Comparison of ENCODE assay signal across 12 cellular contexts in genomic region chr12:123491481-123491880, GRCh38. TPM values are rescaled to one million over a fixed set of nuclear protein-coding genes. Genes with fewer than 3 reads are reported as not detected.
A peak's percentile ranks its signal among the peaks of the same experiment; 100 is the strongest.
DNase-seq lines count a peak whose midpoint lies in the region; ATAC-seq and TF ChIP-seq lines count a peak whose summit lies in the region.
"Had no signal": no experiment of that assay in that cellular context is flagged by ENCODE, and none has a peak within 500 bp of the region (broad histone marks: within the 10 kb centered on the region; RNA-seq: fewer than 3 reads in every experiment).

No MANE protein-coding gene starts in this region.

- H3K4me3 Mint-ChIP-seq in HFFc6: no peak overlapping the region
- H3K4me3 Mint-ChIP-seq: CD4-positive, CD25-positive, alpha-beta regulatory T cell had no signal

- H2AFZ ChIP-seq in neuronal stem cell (ENCODE audit: low read length) (no peak overlapping the region), PC-9 (no peak overlapping the region)

- POLR2A ChIA-PET in RWPE1 (lab: Yijun Ruan, JAX; ENCODE audit: low non-redundant PET): no interaction called here
- POLR2A ChIA-PET in PC-9 (lab: Charles Lee; ENCODE audit: unreplicated experiment): no interaction called here

- H3K27me3 ChIP-seq in heart right ventricle (no peaks in the 10 kb centered on the region), right cardiac atrium (ENCODE audit: control insufficient read depth, insufficient read depth) (no peaks in the 10 kb centered on the region), neuronal stem cell (ENCODE audit: control insufficient read depth in 3 of 3, insufficient read depth in 3 of 3, low read depth in 1 of 3, low read length in 3 of 3) (no peaks in the 10 kb centered on the region), skeletal muscle tissue (ENCODE audit: control insufficient read depth in 3 of 3, insufficient read depth in 3 of 3, low read length in 3 of 3) (no peaks in the 10 kb centered on the region), PC-9 (ENCODE audit: insufficient read depth, low read depth) (no peaks in the 10 kb centered on the region), H7 (ENCODE audit: control insufficient read depth, insufficient read depth, low read length) (no peaks in the 10 kb centered on the region)

- CTCF ChIA-PET in RWPE1 (lab: Yijun Ruan, JAX): no interaction called here
- CTCF ChIA-PET in PC-9 (lab: Charles Lee): no interaction called here

- H3K36me3 Mint-ChIP-seq in HFFc6 (ENCODE audit: low read depth): no peaks in the 10 kb centered on the region

- H3K4me3 ChIP-seq in heart right ventricle: no peak overlapping the region
- no peak overlapping the region for H3K4me3 ChIP-seq in right cardiac atrium (ENCODE audit: low read length)
- H3K4me3 ChIP-seq in neuronal stem cell (ENCODE audit: low read length in 2 of 2): no peak overlapping the region
- H3K4me3 ChIP-seq in skeletal muscle tissue (ENCODE audit: low read length in 3 of 3): no peak overlapping the region
- no peak overlapping the region for H3K4me3 ChIP-seq in PC-9
- no peak overlapping the region for H3K4me3 ChIP-seq in H7 (ENCODE audit: insufficient read depth, low read depth, low read length)
- H3K4me3 ChIP-seq: HAP-1 had no signal

- H4K91ac ChIP-seq in neuronal stem cell (ENCODE audit: low read depth, low read length, poor library complexity): no peak overlapping the region

- H2BK120ac ChIP-seq in neuronal stem cell (ENCODE audit: low read depth, low read length): no peak overlapping the region

- WGBS in heart right ventricle, 2 donors: 90 to 92% methylated on average over 13 of the region's 13 CpGs
- WGBS in right cardiac atrium: 92% methylated on average over 13 of the region's 13 CpGs
- WGBS in neuronal stem cell (ENCODE audit: extremely low coverage in 2 of 2, insufficient read length in 2 of 2, insufficient replicate concordance in 1 of 2), 2 donors: no CpG with 5 or more reads among the region's 13 CpGs

- no peaks in the 10 kb centered on the region for H3K9me3 ChIP-seq in heart right ventricle
- no peaks in the 10 kb centered on the region for H3K9me3 ChIP-seq in right cardiac atrium (ENCODE audit: control insufficient read depth, low read length)
- no peaks in the 10 kb centered on the region for H3K9me3 ChIP-seq in neuronal stem cell (replicated peaks in 1 of 2; ENCODE audit: control insufficient read depth in 2 of 2, insufficient read depth in 1 of 2, low read depth in 1 of 2, low read length in 2 of 2)
- no peaks in the 10 kb centered on the region for H3K9me3 ChIP-seq in skeletal muscle tissue (ENCODE audit: control insufficient read depth in 3 of 3, low read length in 3 of 3)
- H3K9me3 ChIP-seq in PC-9 (ENCODE audit: insufficient read depth, low read depth): no peaks in the 10 kb centered on the region
- H3K9me3 ChIP-seq: HAP-1 had no signal

- intact Hi-C loops in heart right ventricle (cut with DNase I) (no loop called here), right cardiac atrium (cut with DNase I) (no loop called here), PC-9 (cut with micrococcal nuclease; ENCODE audit: unreplicated experiment) (no loop called here)

- H3K27ac Mint-ChIP-seq in HFFc6: no peak overlapping the region

- H2BK12ac ChIP-seq in neuronal stem cell (ENCODE audit: low read length): peak overlapping the region; percentile 30

- H4K8ac ChIP-seq in neuronal stem cell (ENCODE audit: low read depth, low read length): no peak overlapping the region

- H3K79me1 ChIP-seq in neuronal stem cell (ENCODE audit: low read depth, low read length): peaks cover 7% of the 10 kb centered on the region

- no peaks in the 10 kb centered on the region for H4K20me1 ChIP-seq in PC-9 (ENCODE audit: insufficient read depth)

- peak overlapping the region; percentile 58 for H2BK15ac ChIP-seq in neuronal stem cell (ENCODE audit: low read length)

- H3K9me2 ChIP-seq in PC-9 (ENCODE audit: insufficient read depth): no peaks in the 10 kb centered on the region

- H3K36me3 ChIP-seq in heart right ventricle (peaks cover 0 to 41% (median 2%) of the 10 kb centered on the region in 9 donors), neuronal stem cell (replicated peaks in 1 of 2; ENCODE audit: control insufficient read depth in 2 of 2, insufficient read depth in 2 of 2, low read length in 2 of 2) (peaks cover 4 to 23% of the 10 kb centered on the region in 2 donors), skeletal muscle tissue (ENCODE audit: control insufficient read depth in 3 of 3, insufficient read depth in 3 of 3, low read length in 3 of 3) (peaks cover 3 to 10% (median 9%) of the 10 kb centered on the region in 3 donors), PC-9 (ENCODE audit: low read depth) (no peaks in the 10 kb centered on the region), H7 (replicated peaks; ENCODE audit: control insufficient read depth, insufficient read depth, low read length) (no peaks in the 10 kb centered on the region)

- H3K27ac ChIP-seq in heart right ventricle (peak overlapping the region in 7 of 10 donors; percentile 2 to 73 (median 55)), right cardiac atrium (ENCODE audit: low read length) (no peak overlapping the region), RWPE1 (peak overlapping the region; percentile 22; the same call in 1 of the 2 replicates), neuronal stem cell (replicated peaks; ENCODE audit: low read length) (no peak overlapping the region), skeletal muscle tissue (ENCODE audit: low read depth, low read length) (peak overlapping the region; percentile 23), PC-9 (no peak overlapping the region)
- H3K27ac ChIP-seq: 22Rv1 had no signal

- H3K79me2 ChIP-seq in PC-9 (ENCODE audit: low read depth): no peaks in the 10 kb centered on the region

- DNase-seq in heart right ventricle (no peak), right cardiac atrium (no peak), RWPE1 (ENCODE audit: low spot score) (no peak), neuronal stem cell (ENCODE audit: low spot score) (no peak), HFFc6 (no peak), PC-9 (no peak), H7 (no peak)
- DNase-seq: CD4-positive, CD25-positive, alpha-beta regulatory T cell; GOT3 had no signal

- H3K4me1 ChIP-seq in heart right ventricle (peaks cover 3 to 21% (median 7%) of the 10 kb centered on the region in 9 donors), right cardiac atrium (ENCODE audit: control insufficient read depth, insufficient read depth, low read length) (peaks cover 3% of the 10 kb centered on the region), neuronal stem cell (ENCODE audit: control insufficient read depth in 2 of 2, insufficient read depth in 1 of 2, low read depth in 1 of 2, low read length in 2 of 2) (peaks cover 9 to 11% of the 10 kb centered on the region in 2 donors), skeletal muscle tissue (ENCODE audit: control insufficient read depth in 3 of 3, insufficient read depth in 3 of 3, low read length in 3 of 3) (peaks cover 25 to 35% (median 28%) of the 10 kb centered on the region in 3 donors), PC-9 (replicated peaks; ENCODE audit: insufficient read depth) (no peaks in the 10 kb centered on the region)

- H3K9ac ChIP-seq in neuronal stem cell (ENCODE audit: low read depth, low read length, poor library complexity) (no peak overlapping the region), skeletal muscle tissue (ENCODE audit: low read depth in 1 of 3, low read length in 3 of 3) (no peak overlapping the region)

- TF ChIP-seq CTCF in heart right ventricle (IDR thresholded peaks at IDR 0.05) (no peak), RWPE1 (conservative IDR thresholded peaks at IDR 0.05; ENCODE audit: low read depth) (no peak), HFFc6 (IDR thresholded peaks at IDR 0.05) (no peak), PC-9 (conservative IDR thresholded peaks at IDR 0.05) (no peak)

- H3K27me3 Mint-ChIP-seq in HFFc6 (ENCODE audit: insufficient read depth): no peaks in the 10 kb centered on the region; the same call in 1 of the 2 replicates
- H3K27me3 Mint-ChIP-seq: CD4-positive, CD25-positive, alpha-beta regulatory T cell had no signal

- H3K9me3 Mint-ChIP-seq in HFFc6: no peaks in the 10 kb centered on the region

- H3K23ac ChIP-seq in neuronal stem cell (ENCODE audit: low read depth, low read length, poor library complexity): peak overlapping the region; percentile 73

- no peak overlapping the region for H2BK5ac ChIP-seq in neuronal stem cell (ENCODE audit: low read length)

- H3F3A ChIP-seq in PC-9 (ENCODE audit: insufficient read depth, low read depth): no peaks in the 10 kb centered on the region

- H3K4me1 Mint-ChIP-seq in HFFc6 (ENCODE audit: low read depth): no peaks in the 10 kb centered on the region

- H3K18ac ChIP-seq in neuronal stem cell (ENCODE audit: low read length): peak overlapping the region; percentile 28

- no TSS peak for BruUV-seq in PC-9 (replicated peaks; lab: Mats Ljungman, UMichigan)

- H3K4me2 ChIP-seq in neuronal stem cell (ENCODE audit: insufficient read depth, low read length, poor library complexity, severe bottlenecking) (no peak overlapping the region), PC-9 (no peak overlapping the region)

- H3K14ac ChIP-seq in neuronal stem cell (ENCODE audit: low read length): no peak overlapping the region

- H3K4ac ChIP-seq in neuronal stem cell (ENCODE audit: low read length): no peak overlapping the region

- peak overlapping the region; percentile 88 for H2AK5ac ChIP-seq in neuronal stem cell (ENCODE audit: low read depth, low read length)

- ATAC-seq in heart right ventricle: no peak
- ATAC-seq in right cardiac atrium: no peak

RNA-seq across cellular contexts. Expression of gene SNRNP35, which starts 33.5 kb away (rescaled TPM):
- total RNA-seq in heart right ventricle: 10 to 100 TPM; 18.0 to 32.4 (median 19.5) TPM
- 100 to 1,000 TPM in 1 of 2 donors, 10 to 100 TPM in 1; 27.6 to 117 TPM for polyA plus RNA-seq in heart right ventricle
- total RNA-seq in right cardiac atrium: 10 to 100 TPM; 19.2 to 26.6 (median 26.1) TPM
- polyA plus RNA-seq in right cardiac atrium: 48.1 TPM
- polyA plus RNA-seq in neuronal stem cell (2013, experiment 1 of 2): 22.6 TPM
- polyA plus RNA-seq in neuronal stem cell (2013, experiment 2 of 2): 24.4 TPM
- total RNA-seq in skeletal muscle tissue: 15.7 TPM
- total RNA-seq in HFFc6 (2021; fragmentation: NEBNext Ultra II Directional; extraction: Animal tissue kit (Norgen Biotek cat#: 25700)): 10 to 100 TPM; 13.0 to 20.0 (median 14.8) TPM
- total RNA-seq in PC-9 (2021): 24.3 and 28.6 TPM in 2 replicates
- total RNA-seq in H7 (2014; rRNA removed; shearing (Covaris generic)): 5.5 and 12.8 TPM in 2 replicates

RNA-seq across cellular contexts. Expression of gene RILPL1, which starts 42.0 kb away (rescaled TPM):
- total RNA-seq in heart right ventricle (100 to 1,000 TPM in 3 of 10 donors, 10 to 100 TPM in 7; 71.4 to 132 (median 86.6) TPM), right cardiac atrium (100 to 1,000 TPM; 118 to 146 (median 133) TPM), skeletal muscle tissue (5.2 TPM), PC-9 (2021) (11.5 and 15.3 TPM in 2 replicates)
- polyA plus RNA-seq in heart right ventricle (100 to 1,000 TPM in 1 of 2 donors, 10 to 100 TPM in 1; 78.7 to 106 TPM), right cardiac atrium (127 TPM)
- polyA plus RNA-seq in neuronal stem cell (2013, experiment 1 of 2): 42.4 TPM
- 42.6 TPM for polyA plus RNA-seq in neuronal stem cell (2013, experiment 2 of 2)
- total RNA-seq in HFFc6 (2021; fragmentation: NEBNext Ultra II Directional; extraction: Animal tissue kit (Norgen Biotek cat#: 25700)): 10 to 100 TPM; 15.2 to 18.9 (median 16.9) TPM
- 12.4 and 13.2 TPM in 2 replicates for total RNA-seq in H7 (2014; rRNA removed; shearing (Covaris generic))

RNA-seq across cellular contexts. Expression of gene RILPL2, which starts 55.0 kb away (rescaled TPM):
- total RNA-seq in heart right ventricle: 1 to 10 TPM; 1.5 to 3.5 (median 2.0) TPM
- 1 to 10 TPM; 2.8 to 3.2 TPM for polyA plus RNA-seq in heart right ventricle
- total RNA-seq in right cardiac atrium: 1 to 10 TPM; 3.4 to 4.0 (median 3.8) TPM
- 4.3 TPM for polyA plus RNA-seq in right cardiac atrium
- 2.2 TPM for polyA plus RNA-seq in neuronal stem cell (2013, experiment 1 of 2)
- 2.1 TPM for polyA plus RNA-seq in neuronal stem cell (2013, experiment 2 of 2)
- 1.0 TPM for total RNA-seq in skeletal muscle tissue
- 1 to 10 TPM; 4.4 to 6.0 (median 5.5) TPM for total RNA-seq in HFFc6 (2021; fragmentation: NEBNext Ultra II Directional; extraction: Animal tissue kit (Norgen Biotek cat#: 25700))
- total RNA-seq in PC-9 (2021): 3.6 and 4.3 TPM in 2 replicates
- total RNA-seq in H7 (2014; rRNA removed; shearing (Covaris generic)): 0.45 and 0.52 TPM in 2 replicates

Comparison
In these comparisons a context has a peak if more than half of its experiments do, and no peak if none do; other contexts are left out.
1. H3K27ac ChIP-seq: peak in heart right ventricle (7 of 10), RWPE1 (single experiment) and skeletal muscle tissue (single experiment); none in right cardiac atrium (single experiment), neuronal stem cell (single experiment) and PC-9 (single experiment).